Comparison of ENCODE assay signal across 2 cellular contexts in the genomic region with DNA sequence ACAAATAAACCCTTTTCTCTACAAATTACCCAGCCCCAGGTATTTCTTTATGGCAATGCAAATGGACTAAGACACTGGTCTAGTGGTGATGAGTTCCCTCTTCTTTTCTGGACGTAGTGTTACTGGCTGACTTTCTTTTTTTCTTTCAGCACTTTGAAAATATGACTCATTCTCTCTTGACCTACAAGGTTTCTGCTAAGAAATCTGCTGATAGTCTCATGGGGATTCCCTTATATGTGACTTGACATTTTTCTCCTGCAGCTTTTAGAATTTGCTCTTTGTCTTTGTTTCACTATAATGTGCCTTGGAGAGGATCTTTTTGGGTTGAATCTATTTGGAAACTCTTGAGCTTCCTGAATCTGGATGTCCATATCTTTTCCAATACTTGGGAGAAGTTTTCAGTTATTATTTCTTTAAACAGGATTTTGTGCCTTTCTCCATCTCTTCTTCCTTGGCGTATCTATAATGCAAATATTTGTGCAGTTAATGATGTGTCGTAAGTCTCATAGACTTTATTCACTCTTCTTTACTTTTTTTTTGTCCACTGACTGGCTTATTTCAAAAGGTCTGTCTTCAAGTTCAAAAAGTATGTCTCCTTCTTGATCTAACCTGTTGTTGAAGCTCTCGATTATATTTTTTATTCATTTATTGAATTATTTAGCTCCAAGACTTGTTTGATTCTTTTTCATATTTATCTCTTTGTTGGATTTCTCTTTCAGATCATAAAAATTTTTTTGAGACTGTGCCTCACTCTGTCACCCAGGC.
TF ChIP-seq lines count a peak whose summit lies in the region.

No MANE protein-coding gene starts in this region.

TF ChIP-seq in A549, 52 proteins besides CTCF, POLR2A, EP300 and RAD21 (continued from another document):
- TF ChIP-seq FOSL2 (IDR thresholded peaks at IDR 0.05) (no peak), FOSL2 (CRISPR knock-in tag; IDR thresholded peaks at IDR 0.05) (peak; percentile 66), KDM1A (IDR thresholded peaks at IDR 0.05; ENCODE audit: low read depth) (0 out of 2 replicates have a peak, but pooled peaks have one; percentile 15), GATA3 (IDR thresholded peaks at IDR 0.05; ENCODE audit: borderline replicate concordance) (no peak), CBX2 (IDR thresholded peaks at IDR 0.05; ENCODE audit: borderline replicate concordance, low read depth) (no peak)
- TF ChIP-seq, protein P1, sequence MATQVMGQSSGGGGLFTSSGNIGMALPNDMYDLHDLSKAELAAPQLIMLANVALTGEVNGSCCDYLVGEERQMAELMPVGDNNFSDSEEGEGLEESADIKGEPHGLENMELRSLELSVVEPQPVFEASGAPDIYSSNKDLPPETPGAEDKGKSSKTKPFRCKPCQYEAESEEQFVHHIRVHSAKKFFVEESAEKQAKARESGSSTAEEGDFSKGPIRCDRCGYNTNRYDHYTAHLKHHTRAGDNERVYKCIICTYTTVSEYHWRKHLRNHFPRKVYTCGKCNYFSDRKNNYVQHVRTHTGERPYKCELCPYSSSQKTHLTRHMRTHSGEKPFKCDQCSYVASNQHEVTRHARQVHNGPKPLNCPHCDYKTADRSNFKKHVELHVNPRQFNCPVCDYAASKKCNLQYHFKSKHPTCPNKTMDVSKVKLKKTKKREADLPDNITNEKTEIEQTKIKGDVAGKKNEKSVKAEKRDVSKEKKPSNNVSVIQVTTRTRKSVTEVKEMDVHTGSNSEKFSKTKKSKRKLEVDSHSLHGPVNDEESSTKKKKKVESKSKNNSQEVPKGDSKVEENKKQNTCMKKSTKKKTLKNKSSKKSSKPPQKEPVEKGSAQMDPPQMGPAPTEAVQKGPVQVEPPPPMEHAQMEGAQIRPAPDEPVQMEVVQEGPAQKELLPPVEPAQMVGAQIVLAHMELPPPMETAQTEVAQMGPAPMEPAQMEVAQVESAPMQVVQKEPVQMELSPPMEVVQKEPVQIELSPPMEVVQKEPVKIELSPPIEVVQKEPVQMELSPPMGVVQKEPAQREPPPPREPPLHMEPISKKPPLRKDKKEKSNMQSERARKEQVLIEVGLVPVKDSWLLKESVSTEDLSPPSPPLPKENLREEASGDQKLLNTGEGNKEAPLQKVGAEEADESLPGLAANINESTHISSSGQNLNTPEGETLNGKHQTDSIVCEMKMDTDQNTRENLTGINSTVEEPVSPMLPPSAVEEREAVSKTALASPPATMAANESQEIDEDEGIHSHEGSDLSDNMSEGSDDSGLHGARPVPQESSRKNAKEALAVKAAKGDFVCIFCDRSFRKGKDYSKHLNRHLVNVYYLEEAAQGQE (IDR thresholded peaks at IDR 0.05), result no peak

TF ChIP-seq in HEK293, 187 proteins besides CTCF, POLR2A, EP300 and RAD21 (continued from another document):
- no peak for TF ChIP-seq ZNF302 (tag by site-specific recombination; IDR thresholded peaks at IDR 0.05; ENCODE audit: low read depth)
- peak; percentile 99 for TF ChIP-seq TRIM28 (IDR thresholded peaks at IDR 0.05; ENCODE audit: borderline replicate concordance, low read length)
- no peak for TF ChIP-seq ZNF514 (tag by site-specific recombination; IDR thresholded peaks at IDR 0.05)
- TF ChIP-seq ZNF626 (tag by site-specific recombination; IDR thresholded peaks at IDR 0.05), result peak; percentile 94
- TF ChIP-seq ZNF184 (tag by site-specific recombination; IDR thresholded peaks at IDR 0.05), result 0 out of 2 replicates have a peak, but pooled peaks have one; percentile 32
- peak; percentile 58 for TF ChIP-seq ZNF510 (tag by site-specific recombination; IDR thresholded peaks at IDR 0.05; ENCODE audit: insufficient replicate concordance)
- TF ChIP-seq ZNF776 (tag by site-specific recombination; IDR thresholded peaks at IDR 0.05; ENCODE audit: borderline replicate concordance), result no peak
- TF ChIP-seq, protein P2, sequence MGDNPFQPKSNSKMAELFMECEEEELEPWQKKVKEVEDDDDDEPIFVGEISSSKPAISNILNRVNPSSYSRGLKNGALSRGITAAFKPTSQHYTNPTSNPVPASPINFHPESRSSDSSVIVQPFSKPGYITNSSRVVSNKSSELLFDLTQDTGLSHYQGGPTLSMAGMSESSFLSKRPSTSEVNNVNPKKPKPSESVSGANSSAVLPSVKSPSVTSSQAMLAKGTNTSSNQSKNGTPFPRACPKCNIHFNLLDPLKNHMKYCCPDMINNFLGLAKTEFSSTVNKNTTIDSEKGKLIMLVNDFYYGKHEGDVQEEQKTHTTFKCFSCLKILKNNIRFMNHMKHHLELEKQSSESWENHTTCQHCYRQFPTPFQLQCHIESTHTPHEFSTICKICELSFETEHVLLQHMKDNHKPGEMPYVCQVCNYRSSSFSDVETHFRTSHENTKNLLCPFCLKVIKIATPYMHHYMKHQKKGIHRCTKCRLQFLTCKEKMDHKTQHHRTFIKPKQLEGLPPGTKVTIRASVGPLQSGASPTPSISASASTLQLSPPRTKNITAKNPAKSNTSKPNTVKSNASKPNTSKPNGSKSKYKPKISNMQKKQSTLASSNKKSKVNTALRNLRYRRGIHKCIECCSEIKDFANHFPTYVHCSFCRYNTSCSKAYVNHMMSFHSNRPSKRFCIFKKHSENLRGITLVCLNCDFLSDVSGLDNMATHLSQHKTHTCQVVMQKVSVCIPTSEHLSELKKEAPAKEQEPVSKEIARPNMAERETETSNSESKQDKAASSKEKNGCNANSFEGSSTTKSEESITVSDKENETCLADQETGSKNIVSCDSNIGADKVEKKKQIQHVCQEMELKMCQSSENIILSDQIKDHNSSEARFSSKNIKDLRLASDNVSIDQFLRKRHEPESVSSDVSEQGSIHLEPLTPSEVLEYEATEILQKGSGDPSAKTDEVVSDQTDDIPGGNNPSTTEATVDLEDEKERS (tag by site-specific recombination; IDR thresholded peaks at IDR 0.05), result peak; percentile 75; the same call in 1 of the 2 replicates
- TF ChIP-seq ZNF791 (tag by site-specific recombination; IDR thresholded peaks at IDR 0.05), result peak; percentile 100
TF ChIP-seq in HEK293: peak in this region for 7.
